8 cellular contexts compared by ENCODE assay signal in genomic region chr19:1512671-1513491, GRCh38. TPM values are rescaled to one million over a fixed set of nuclear protein-coding genes. Genes with fewer than 3 reads are reported as not detected.
A peak's percentile ranks its signal among the peaks of the same experiment; 100 is the strongest.
DNase-seq lines count a peak whose midpoint lies in the region; ATAC-seq and TF ChIP-seq lines count a peak whose summit lies in the region.

TSS of gene ADAMTSL5 (minus strand) at chr19:1513019. CDS start at chr19:1510943, 2,076 bp downstream.

- H3K4me2 ChIP-seq in SK-N-SH = peak within 1 kb of the TSS; percentile 87

- H3K4me1 Mint-ChIP-seq in activated naive CD8-positive, alpha-beta T cell (ENCODE audit: low read depth) = peaks cover 18% of the 10 kb centered on the region

- peak within 1 kb of the TSS; percentile 78 for H3K4me3 Mint-ChIP-seq in activated naive CD8-positive, alpha-beta T cell

- peak; percentile 93 for DNase-seq in GM20000 (ENCODE audit: low spot score)
- peak; percentile 68 for DNase-seq in SK-N-SH
- DNase-seq in iPS DF 6.9 (ENCODE audit: low read depth, low spot score) = no peak
- DNase-seq in stimulated activated CD4-positive, alpha-beta T cell treated with anti-CD3 and anti-CD28 coated beads, Interleukin-1b, Interleukin-23, amount 100 ng/mL, for 1 hour (ENCODE audit: low read depth in 2 of 2) = peak; percentile 16 to 32

- no peak within 1 kb of the TSS for H3K27ac ChIP-seq in SK-N-SH (ENCODE audit: low read depth in 2 of 2, low read length in 1 of 2)
- H3K27ac ChIP-seq in iPS DF 6.9 (ENCODE audit: low read length) = no peak within 1 kb of the TSS

- POLR2A ChIA-PET in SK-N-SH (lab: Yijun Ruan, JAX) = interaction anchor here (1.2 kb wide), 1 partner anchor 142 kb away, joined by 3 read pairs; no protein-coding TSS in a partner anchor

- H3K27me3 ChIP-seq in SK-N-SH (ENCODE audit: insufficient read depth) (no peaks in the 10 kb centered on the region), iPS DF 6.9 (ENCODE audit: control insufficient read depth, insufficient read depth, low read length) (no peaks in the 10 kb centered on the region)

- H3K79me2 ChIP-seq in SK-N-SH (ENCODE audit: insufficient read depth) = no peaks in the 10 kb centered on the region

- no peak within 1 kb of the TSS for H3K27ac Mint-ChIP-seq in activated naive CD8-positive, alpha-beta T cell

- TF ChIP-seq CTCF in GM20000 (IDR thresholded peaks at IDR 0.05; ENCODE audit: extremely low read depth, missing control alignments) = peak; percentile 55
- TF ChIP-seq CTCF in SK-N-SH (IDR thresholded peaks at IDR 0.05) = no peak

- 10% methylated on average over 1 of the region's 77 CpGs for WGBS in SK-N-SH (ENCODE audit: low lambda C conversion rate)
- WGBS in iPS DF 6.9 (ENCODE audit: insufficient coverage, insufficient read length) = no CpG with 5 or more reads among the region's 77 CpGs

- H3K4me1 ChIP-seq in SK-N-SH (ENCODE audit: control insufficient read depth in 1 of 2, insufficient read depth in 2 of 2, low read depth in 1 of 2, low read length in 1 of 2) = peaks cover 0 to 3% of the 10 kb centered on the region in 2 experiments; a peak in 1 of 4 replicates
- peaks cover 3% of the 10 kb centered on the region for H3K4me1 ChIP-seq in iPS DF 6.9 (ENCODE audit: control insufficient read depth, insufficient read depth, low read length)

- H3F3A ChIP-seq in SK-N-SH (replicated peaks; ENCODE audit: insufficient read depth) = peaks cover 20% of the 10 kb centered on the region

- H2AFZ ChIP-seq in SK-N-SH (ENCODE audit: low read depth) = peak within 1 kb of the TSS; percentile 78

- H3K36me3 ChIP-seq in SK-N-SH (replicated peaks in 1 of 2; ENCODE audit: control insufficient read depth in 1 of 2, insufficient read depth in 2 of 2, low read length in 1 of 2) = no peaks in the 10 kb centered on the region
- no peaks in the 10 kb centered on the region for H3K36me3 ChIP-seq in iPS DF 6.9 (ENCODE audit: control insufficient read depth, insufficient read depth, low read length)

- ATAC-seq in GM18517 (IDR thresholded peaks at IDR 0.05; ENCODE audit: unreplicated experiment) (no peak), HG03565 (IDR thresholded peaks at IDR 0.05; ENCODE audit: unreplicated experiment) (no peak), HG02759 (IDR thresholded peaks at IDR 0.05; ENCODE audit: unreplicated experiment) (no peak)

- no peaks in the 10 kb centered on the region for H3K9me3 Mint-ChIP-seq in activated naive CD8-positive, alpha-beta T cell (ENCODE audit: low read depth)

- no peaks in the 10 kb centered on the region for H3K9me3 ChIP-seq in SK-N-SH
- no peaks in the 10 kb centered on the region for H3K9me3 ChIP-seq in iPS DF 6.9 (ENCODE audit: control insufficient read depth, insufficient read depth, low read length)

- no peaks in the 10 kb centered on the region for H4K20me1 ChIP-seq in SK-N-SH (ENCODE audit: insufficient read depth)

- no peaks in the 10 kb centered on the region for H3K9me2 ChIP-seq in SK-N-SH

- CTCF ChIA-PET in SK-N-SH (lab: Yijun Ruan, JAX) = interaction anchor here (1.3 kb wide), 1 partner anchor 9 kb away, joined by 4 read pairs; no protein-coding TSS in a partner anchor

- no peaks in the 10 kb centered on the region for H3K36me3 Mint-ChIP-seq in activated naive CD8-positive, alpha-beta T cell

- H3K9ac ChIP-seq in SK-N-SH = peak within 1 kb of the TSS; percentile 73

- TF ChIP-seq EP300 in SK-N-SH (IDR thresholded peaks at IDR 0.05; ENCODE audit: borderline replicate concordance in 1 of 2, low read depth in 1 of 2, low read length in 1 of 2) = no peak

- H3K4me3 ChIP-seq in SK-N-SH (ENCODE audit: low read depth in 2 of 2, low read length in 1 of 2) (peak within 1 kb of the TSS; percentile 52 to 65), iPS DF 6.9 (ENCODE audit: low read length) (peak within 1 kb of the TSS; percentile 28; the same call in 1 of the 2 replicates)

- no peak for TF ChIP-seq RAD21 in SK-N-SH (IDR thresholded peaks at IDR 0.05; ENCODE audit: low read length)

- H3K27me3 Mint-ChIP-seq in activated naive CD8-positive, alpha-beta T cell = no peaks in the 10 kb centered on the region

TF ChIP-seq in SK-N-SH, 30 proteins besides CTCF, POLR2A, EP300 and RAD21:
- TF ChIP-seq GABPA (IDR thresholded peaks at IDR 0.05; ENCODE audit: low read depth) (peak; percentile 39; the same call in 1 of the 2 replicates), FOXM1 (IDR thresholded peaks at IDR 0.05; ENCODE audit: low read depth) (no peak), USF2 (IDR thresholded peaks at IDR 0.05; ENCODE audit: borderline replicate concordance, low read depth, low read length) (no peak), NFIC (IDR thresholded peaks at IDR 0.05; ENCODE audit: borderline replicate concordance) (no peak), POLR2AphosphoS5 (IDR thresholded peaks at IDR 0.05; ENCODE audit: low read depth, low read length) (peak; percentile 28; the same call in 1 of the 2 replicates)
TF ChIP-seq in SK-N-SH: peak in this region for 2.

RNA-seq across cellular contexts. Expression of gene ADAMTSL5, which starts in this region (rescaled TPM):
- 5.7 and 6.3 TPM in 2 replicates for polyA plus RNA-seq in SK-N-SH (2012; rRNA removed)
- 2.8 and 3.8 TPM in 2 replicates for polyA plus RNA-seq in SK-N-SH (2012; cell fraction: cytosol; rRNA removed)
- 26.7 and 27.1 TPM in 2 replicates for polyA plus RNA-seq in SK-N-SH (2012; cell fraction: nucleus; rRNA removed)
